Comparison of ENCODE assay signal across 1 cellular context in genomic region chr9:95510610-95511231, GRCh38.
TF ChIP-seq lines count a peak whose summit lies in the region.

No MANE protein-coding gene starts in this region.

TF ChIP-seq in K562, 482 proteins besides CTCF, POLR2A, EP300 and RAD21 (continued from another document and continues in another):
- TF ChIP-seq, protein P1, sequence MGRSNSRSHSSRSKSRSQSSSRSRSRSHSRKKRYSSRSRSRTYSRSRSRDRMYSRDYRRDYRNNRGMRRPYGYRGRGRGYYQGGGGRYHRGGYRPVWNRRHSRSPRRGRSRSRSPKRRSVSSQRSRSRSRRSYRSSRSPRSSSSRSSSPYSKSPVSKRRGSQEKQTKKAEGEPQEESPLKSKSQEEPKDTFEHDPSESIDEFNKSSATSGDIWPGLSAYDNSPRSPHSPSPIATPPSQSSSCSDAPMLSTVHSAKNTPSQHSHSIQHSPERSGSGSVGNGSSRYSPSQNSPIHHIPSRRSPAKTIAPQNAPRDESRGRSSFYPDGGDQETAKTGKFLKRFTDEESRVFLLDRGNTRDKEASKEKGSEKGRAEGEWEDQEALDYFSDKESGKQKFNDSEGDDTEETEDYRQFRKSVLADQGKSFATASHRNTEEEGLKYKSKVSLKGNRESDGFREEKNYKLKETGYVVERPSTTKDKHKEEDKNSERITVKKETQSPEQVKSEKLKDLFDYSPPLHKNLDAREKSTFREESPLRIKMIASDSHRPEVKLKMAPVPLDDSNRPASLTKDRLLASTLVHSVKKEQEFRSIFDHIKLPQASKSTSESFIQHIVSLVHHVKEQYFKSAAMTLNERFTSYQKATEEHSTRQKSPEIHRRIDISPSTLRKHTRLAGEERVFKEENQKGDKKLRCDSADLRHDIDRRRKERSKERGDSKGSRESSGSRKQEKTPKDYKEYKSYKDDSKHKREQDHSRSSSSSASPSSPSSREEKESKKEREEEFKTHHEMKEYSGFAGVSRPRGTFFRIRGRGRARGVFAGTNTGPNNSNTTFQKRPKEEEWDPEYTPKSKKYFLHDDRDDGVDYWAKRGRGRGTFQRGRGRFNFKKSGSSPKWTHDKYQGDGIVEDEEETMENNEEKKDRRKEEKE (IDR thresholded peaks at IDR 0.05; ENCODE audit: borderline replicate concordance in 1 of 2, control insufficient read depth in 1 of 2, low read depth in 2 of 2, low read length in 1 of 2), result 0 out of 4 replicates have a peak, but pooled peaks of 1 of the 2 experiments have one; percentile 21
- TF ChIP-seq MTA2 (IDR thresholded peaks at IDR 0.05; ENCODE audit: low read depth) (no peak; the same call in 1 of the 2 replicates), HNRNPUL1 (IDR thresholded peaks at IDR 0.05; ENCODE audit: low read length) (no peak), ARHGAP35 (IDR thresholded peaks at IDR 0.05; ENCODE audit: partially characterized antibody) (no peak), ATF7 (IDR thresholded peaks at IDR 0.05) (peak; percentile 83; the same call in 1 of the 2 replicates), EWSR1 (IDR thresholded peaks at IDR 0.05; ENCODE audit: borderline replicate concordance, low read depth, partially characterized antibody) (no peak), CEBPB (tag; IDR thresholded peaks at IDR 0.05) (no peak), YY1 (IDR thresholded peaks at IDR 0.05; ENCODE audit: borderline replicate concordance in 1 of 3, control insufficient read depth in 1 of 3, extremely low read depth in 1 of 3, insufficient read depth in 3 of 3, insufficient read length in 1 of 3, insufficient replicate concordance in 2 of 3, low read depth in 1 of 3, low read length in 2 of 3) (peak in 2 of 3 experiments; percentile 50 to 67), PHF21A (IDR thresholded peaks at IDR 0.05; ENCODE audit: borderline replicate concordance, low read depth) (no peak), RBM34 (IDR thresholded peaks at IDR 0.05; ENCODE audit: borderline replicate concordance, insufficient read depth, low read length) (no peak), THRAP3 (IDR thresholded peaks at IDR 0.05; ENCODE audit: borderline replicate concordance) (no peak), ZBTB1 (CRISPR knock-in tag; IDR thresholded peaks at IDR 0.05; ENCODE audit: borderline replicate concordance, low read depth) (no peak), KLF1 (tag; IDR thresholded peaks at IDR 0.05) (no peak), FOXP1 (CRISPR knock-in tag; IDR thresholded peaks at IDR 0.05) (0 out of 2 replicates have a peak, but pooled peaks have one; percentile 10), ZNF263 (CRISPR knock-in tag; IDR thresholded peaks at IDR 0.05; ENCODE audit: borderline replicate concordance) (no peak), TOE1 (IDR thresholded peaks at IDR 0.05; ENCODE audit: borderline replicate concordance) (peak; percentile 76), TOE1 (CRISPR knock-in tag; IDR thresholded peaks at IDR 0.05; ENCODE audit: borderline replicate concordance, low read depth) (no peak), KLF16 (IDR thresholded peaks at IDR 0.05) (no peak), DEAF1 (CRISPR knock-in tag; IDR thresholded peaks at IDR 0.05) (no peak), CSDE1 (IDR thresholded peaks at IDR 0.05) (no peak), POLR3G (IDR thresholded peaks at IDR 0.05; ENCODE audit: extremely low read depth, insufficient read length, insufficient replicate concordance) (no peak), CREM (IDR thresholded peaks at IDR 0.05; ENCODE audit: low read depth) (peak; percentile 57), HIVEP1 (CRISPR knock-in tag; IDR thresholded peaks at IDR 0.05) (no peak), MYC (IDR thresholded peaks at IDR 0.05; ENCODE audit: low read depth, low read length) (no peak), MYC (CRISPR knock-in tag; IDR thresholded peaks at IDR 0.05; ENCODE audit: borderline replicate concordance, low read depth) (no peak), RBM15 (IDR thresholded peaks at IDR 0.05; ENCODE audit: insufficient read depth, low read length) (no peak), HDAC2 (IDR thresholded peaks at IDR 0.05) (peak; percentile 50; the same call in 1 of the 2 replicates), ELF2 (CRISPR knock-in tag; IDR thresholded peaks at IDR 0.05) (no peak), ZNF512 (tag; IDR thresholded peaks at IDR 0.05) (no peak), NONO (IDR thresholded peaks at IDR 0.05; ENCODE audit: low read depth in 2 of 2, low read length in 1 of 2) (peak; percentile 76 to 97), MIER1 (IDR thresholded peaks at IDR 0.05; ENCODE audit: low read depth) (no peak), STAT5A (IDR thresholded peaks at IDR 0.05; ENCODE audit: borderline replicate concordance, low read length) (no peak), CTCFL (IDR thresholded peaks at IDR 0.05; ENCODE audit: borderline replicate concordance, insufficient read depth, low read depth, low read length, poor library complexity, severe bottlenecking) (no peak), GTF2B (IDR thresholded peaks at IDR 0.05; ENCODE audit: extremely low read depth, insufficient read length) (no peak)
- TF ChIP-seq, protein P2, sequence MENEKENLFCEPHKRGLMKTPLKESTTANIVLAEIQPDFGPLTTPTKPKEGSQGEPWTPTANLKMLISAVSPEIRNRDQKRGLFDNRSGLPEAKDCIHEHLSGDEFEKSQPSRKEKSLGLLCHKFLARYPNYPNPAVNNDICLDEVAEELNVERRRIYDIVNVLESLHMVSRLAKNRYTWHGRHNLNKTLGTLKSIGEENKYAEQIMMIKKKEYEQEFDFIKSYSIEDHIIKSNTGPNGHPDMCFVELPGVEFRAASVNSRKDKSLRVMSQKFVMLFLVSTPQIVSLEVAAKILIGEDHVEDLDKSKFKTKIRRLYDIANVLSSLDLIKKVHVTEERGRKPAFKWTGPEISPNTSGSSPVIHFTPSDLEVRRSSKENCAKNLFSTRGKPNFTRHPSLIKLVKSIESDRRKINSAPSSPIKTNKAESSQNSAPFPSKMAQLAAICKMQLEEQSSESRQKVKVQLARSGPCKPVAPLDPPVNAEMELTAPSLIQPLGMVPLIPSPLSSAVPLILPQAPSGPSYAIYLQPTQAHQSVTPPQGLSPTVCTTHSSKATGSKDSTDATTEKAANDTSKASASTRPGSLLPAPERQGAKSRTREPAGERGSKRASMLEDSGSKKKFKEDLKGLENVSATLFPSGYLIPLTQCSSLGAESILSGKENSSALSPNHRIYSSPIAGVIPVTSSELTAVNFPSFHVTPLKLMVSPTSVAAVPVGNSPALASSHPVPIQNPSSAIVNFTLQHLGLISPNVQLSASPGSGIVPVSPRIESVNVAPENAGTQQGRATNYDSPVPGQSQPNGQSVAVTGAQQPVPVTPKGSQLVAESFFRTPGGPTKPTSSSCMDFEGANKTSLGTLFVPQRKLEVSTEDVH (IDR thresholded peaks at IDR 0.05; ENCODE audit: low read depth, partially characterized antibody), result no peak
- TF ChIP-seq, protein P3, sequence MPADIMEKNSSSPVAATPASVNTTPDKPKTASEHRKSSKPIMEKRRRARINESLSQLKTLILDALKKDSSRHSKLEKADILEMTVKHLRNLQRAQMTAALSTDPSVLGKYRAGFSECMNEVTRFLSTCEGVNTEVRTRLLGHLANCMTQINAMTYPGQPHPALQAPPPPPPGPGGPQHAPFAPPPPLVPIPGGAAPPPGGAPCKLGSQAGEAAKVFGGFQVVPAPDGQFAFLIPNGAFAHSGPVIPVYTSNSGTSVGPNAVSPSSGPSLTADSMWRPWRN (IDR thresholded peaks at IDR 0.05; ENCODE audit: low read depth), result no peak
- TF ChIP-seq, protein P4, sequence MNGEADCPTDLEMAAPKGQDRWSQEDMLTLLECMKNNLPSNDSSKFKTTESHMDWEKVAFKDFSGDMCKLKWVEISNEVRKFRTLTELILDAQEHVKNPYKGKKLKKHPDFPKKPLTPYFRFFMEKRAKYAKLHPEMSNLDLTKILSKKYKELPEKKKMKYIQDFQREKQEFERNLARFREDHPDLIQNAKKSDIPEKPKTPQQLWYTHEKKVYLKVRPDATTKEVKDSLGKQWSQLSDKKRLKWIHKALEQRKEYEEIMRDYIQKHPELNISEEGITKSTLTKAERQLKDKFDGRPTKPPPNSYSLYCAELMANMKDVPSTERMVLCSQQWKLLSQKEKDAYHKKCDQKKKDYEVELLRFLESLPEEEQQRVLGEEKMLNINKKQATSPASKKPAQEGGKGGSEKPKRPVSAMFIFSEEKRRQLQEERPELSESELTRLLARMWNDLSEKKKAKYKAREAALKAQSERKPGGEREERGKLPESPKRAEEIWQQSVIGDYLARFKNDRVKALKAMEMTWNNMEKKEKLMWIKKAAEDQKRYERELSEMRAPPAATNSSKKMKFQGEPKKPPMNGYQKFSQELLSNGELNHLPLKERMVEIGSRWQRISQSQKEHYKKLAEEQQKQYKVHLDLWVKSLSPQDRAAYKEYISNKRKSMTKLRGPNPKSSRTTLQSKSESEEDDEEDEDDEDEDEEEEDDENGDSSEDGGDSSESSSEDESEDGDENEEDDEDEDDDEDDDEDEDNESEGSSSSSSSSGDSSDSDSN (IDR thresholded peaks at IDR 0.05; ENCODE audit: borderline replicate concordance in 1 of 2, low read depth in 2 of 2, low read length in 2 of 2), result peak in 1 of 2 experiments; percentile 91; a peak in 1 of 4 replicates
